ENCODE assay signal across 8 cellular contexts in the genomic region with DNA sequence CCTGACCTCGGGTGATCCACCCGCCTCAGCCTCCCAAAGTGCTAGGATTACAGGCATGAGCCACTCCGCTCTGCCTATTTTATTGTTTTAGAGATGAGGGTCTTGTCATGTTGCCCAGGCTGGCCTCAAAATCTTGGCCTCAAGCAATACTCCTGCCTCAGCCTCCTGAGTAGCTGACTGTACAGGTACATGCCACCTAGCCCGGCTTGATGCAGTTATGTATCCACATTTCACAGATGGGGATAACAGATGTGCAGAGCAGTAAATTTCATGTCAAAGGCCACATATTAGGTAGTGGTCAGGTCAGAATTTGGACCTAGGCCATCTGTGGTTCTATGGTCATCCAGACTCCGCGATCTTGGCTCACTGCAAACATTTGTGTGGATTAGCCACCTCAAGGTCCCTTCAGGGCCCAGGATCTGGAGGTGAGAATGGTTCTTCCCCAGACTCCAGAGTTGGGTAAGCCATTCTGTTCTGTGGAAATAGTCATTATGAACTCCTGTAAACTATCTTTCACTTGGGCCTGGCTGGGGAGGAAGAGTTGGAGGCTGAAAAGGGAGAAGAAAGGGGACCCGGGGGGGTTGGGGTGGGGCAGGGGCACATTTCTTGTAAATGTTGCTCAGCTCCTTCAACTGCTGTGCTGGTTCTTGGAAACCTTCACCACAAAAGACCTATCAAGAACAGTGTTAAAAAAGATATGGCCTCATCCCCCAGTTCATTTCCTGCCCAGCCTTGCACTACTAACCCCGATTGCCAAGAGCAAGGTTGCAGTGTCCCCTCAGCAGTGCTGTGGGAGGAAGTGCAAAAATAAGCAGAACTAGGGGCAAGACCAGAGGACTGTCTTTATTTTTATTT.
DNase-seq lines count a peak whose midpoint lies in the region; FAIRE-seq and TF ChIP-seq lines count a peak whose summit lies in the region.

No MANE protein-coding gene starts in this region.

- TF ChIP-seq CTCF in D721Med (IDR thresholded peaks at IDR 0.05; ENCODE audit: insufficient read depth, missing control alignments), result no peak

- DNase-seq in HUDEP-2 (lab: John Stamatoyannopoulos, UW; ENCODE audit: unreplicated experiment in 76 of 76) (peak in 75 of 76 experiments; percentile 78 to 99 (median 94)), globus pallidus (ENCODE audit: low spot score) (peak; percentile 57), GOT3 (lab: John Stamatoyannopoulos, UW) (no peak), ecto neural progenitor cell (ENCODE audit: low spot score) (no peak), D721Med (ENCODE audit: insufficient read length, low spot score) (no peak), NCI-H2227 treated with DMSO at 0.1 percent for 48 hours (lab: John Stamatoyannopoulos, UW) (no peak)
- DNase-seq in activated CD4-positive, alpha-beta T cell treated with anti-CD3 and anti-CD28 coated beads for 48 hours, result peak; percentile 66
- DNase-seq in stimulated activated CD8-positive, alpha-beta memory T cell treated with anti-CD3 and anti-CD28 coated beads, Interleukin-15, amount 100 ng/mL, for 4 hours (ENCODE audit: low read depth in 2 of 2), result peak; percentile 38 to 55

- FAIRE-seq in D721Med (lab: Jason Lieb, UNC), result no peak

Comparison
In these comparisons a context has a peak if more than half of its experiments do, and no peak if none do; other contexts are left out.
1. DNase-seq: peak in HUDEP-2 (75 of 76), activated CD4-positive, alpha-beta T cell treated with anti-CD3 and anti-CD28 coated beads for 48 hours (single experiment), globus pallidus (single experiment) and stimulated activated CD8-positive, alpha-beta memory T cell treated with anti-CD3 and anti-CD28 coated beads, Interleukin-15, amount 100 ng/mL, for 4 hours (2 of 2); none in GOT3 (single experiment), ecto neural progenitor cell (single experiment), D721Med (single experiment) and NCI-H2227 treated with DMSO at 0.1 percent for 48 hours (single experiment).